Comparison of ENCODE assay signal across 16 cellular contexts in the genomic region with DNA sequence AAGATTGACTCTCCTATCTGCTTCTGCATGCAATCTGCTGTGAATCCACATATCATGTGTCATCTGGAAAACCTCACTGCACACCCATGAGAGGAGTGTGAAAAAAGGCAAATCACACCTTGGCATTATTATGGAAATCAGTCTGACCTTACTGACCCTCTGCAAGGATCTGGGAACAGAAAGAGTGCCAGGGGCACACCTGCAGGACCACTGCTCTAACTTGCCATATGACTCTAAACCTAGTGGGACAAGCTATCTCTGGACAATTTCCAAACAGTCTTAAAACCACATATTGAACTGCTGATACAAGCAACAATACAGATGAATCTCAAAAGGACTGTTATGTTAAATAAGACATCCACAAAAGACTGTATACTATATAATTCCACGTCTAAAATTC.
"Had no signal": no experiment of that assay in that cellular context is flagged by ENCODE, and none has a peak within 500 bp of the region (broad histone marks: within the 10 kb centered on the region; RNA-seq: fewer than 3 reads in every experiment).

No MANE protein-coding gene starts in this region.

- H3K36me3 ChIP-seq: right atrium auricular region, WERI-Rb-1 had no signal

- ATAC-seq: activated CD8-positive, alpha-beta T cell treated with anti-CD3 and anti-CD28 coated beads for 36 hours; activated T-cell treated with anti-CD3 and anti-CD28 coated beads, Interleukin-2, amount 50 U/mL, for 72 hours; left ventricle myocardium superior; natural killer cell; stimulated activated naive CD8-positive, alpha-beta T cell treated with anti-CD3 and anti-CD28 coated beads, Interleukin-15, Interleukin-2, amounts not matched to agents 100 U/mL and 50 U/mL, for 24 hours had no signal

- H3K27me3 ChIP-seq: right atrium auricular region had no signal

- H3K4me3 ChIP-seq: right atrium auricular region had no signal

- H3K4me1 ChIP-seq: right atrium auricular region had no signal

- H3K9me3 ChIP-seq: right atrium auricular region had no signal

- DNase-seq: activated CD8-positive, alpha-beta T cell treated with anti-CD3 and anti-CD28 coated beads for 36 hours; activated gamma-delta T cell treated with Interleukin-2 at 50 U/mL for 16 hours; activated T-cell treated with anti-CD3 and anti-CD28 coated beads, Interleukin-2, amount 50 U/mL, for 72 hours; amniotic stem cell; effector CD8-positive, alpha-beta T cell; foreskin fibroblast; kidney glomerular epithelial cell; left ventricle myocardium superior; mesendoderm; natural killer cell; posterior cingulate gyrus; stimulated activated CD4-positive, alpha-beta T cell treated with anti-CD3 and anti-CD28 coated beads, Interleukin-4, amount 100 ng/mL, for 4 hours; stimulated activated CD8-positive, alpha-beta memory T cell treated with anti-CD3 and anti-CD28 coated beads, Interleukin-4, amount 100 ng/mL, for 48 hours; stimulated activated naive CD8-positive, alpha-beta T cell treated with anti-CD3 and anti-CD28 coated beads, Interleukin-15, Interleukin-2, amounts not matched to agents 100 U/mL and 50 U/mL, for 24 hours; WERI-Rb-1 had no signal

- H3K27ac ChIP-seq: right atrium auricular region, WERI-Rb-1 had no signal
